Comparison of ENCODE assay signal across 8 cellular contexts in the genomic region with DNA sequence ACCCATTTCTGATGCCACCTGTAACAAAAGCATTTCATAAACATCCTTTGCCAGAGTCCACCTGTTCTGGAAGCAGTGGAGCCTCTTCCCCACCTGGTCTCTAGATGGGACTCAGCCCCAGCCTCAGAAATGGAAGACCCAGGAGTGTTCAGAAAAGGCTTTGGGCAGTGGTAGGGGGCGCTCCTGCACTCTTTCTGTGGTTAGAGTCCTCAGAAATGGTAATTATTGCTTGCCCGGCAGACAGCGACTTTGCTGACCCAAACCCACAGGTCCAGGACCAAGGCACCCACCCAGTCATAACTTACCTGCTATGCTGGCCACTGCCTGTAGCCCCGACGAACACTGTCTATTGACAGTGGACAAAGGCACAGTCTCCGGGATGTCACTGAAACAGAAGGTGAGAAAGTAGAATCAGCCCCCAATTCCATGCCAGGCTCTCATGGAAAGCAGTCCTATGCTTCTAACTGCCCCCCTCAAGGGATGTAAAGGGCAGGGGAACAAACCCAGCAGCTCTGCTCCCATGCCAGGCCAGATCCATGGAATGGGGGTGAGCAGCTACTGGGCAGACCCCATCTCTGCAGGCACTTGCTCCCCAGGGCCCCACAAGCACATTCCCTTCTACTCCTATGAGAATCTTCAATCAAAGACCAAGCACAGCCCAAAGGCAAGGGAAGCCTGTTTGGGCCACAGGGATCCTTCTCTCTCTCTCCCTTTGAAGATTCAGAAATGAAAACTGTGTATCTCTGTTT. TPM values are rescaled to one million over a fixed set of nuclear protein-coding genes. Genes with fewer than 3 reads are reported as not detected.
A peak's percentile ranks its signal among the peaks of the same experiment; 100 is the strongest.
DNase-seq lines count a peak whose midpoint lies in the region; ATAC-seq and TF ChIP-seq lines count a peak whose summit lies in the region.

No MANE protein-coding gene starts in this region.

- TF ChIP-seq POLR2A in heart left ventricle (IDR thresholded peaks at IDR 0.05): no peak

- H3K4me3 ChIP-seq in left ventricle myocardium inferior (no peak overlapping the region), heart left ventricle (no peak overlapping the region), epithelial cell of esophagus (ENCODE audit: low read length) (no peak overlapping the region), tibial artery (no peak overlapping the region)

- H3K36me3 ChIP-seq in left ventricle myocardium inferior: peaks cover 87% of the 10 kb centered on the region
- H3K36me3 ChIP-seq in heart left ventricle: peaks cover 3 to 86% (median 82%) of the 10 kb centered on the region in 9 donors
- peaks cover 67 to 80% (median 74%) of the 10 kb centered on the region in 3 donors for H3K36me3 ChIP-seq in tibial artery

- intact Hi-C loops in left ventricle myocardium inferior (cut with micrococcal nuclease): no loop called here
- intact Hi-C loops in heart left ventricle (cut with DNase I): loop anchor here in 5 of 10 donors (5.0 to 10.0 kb wide), 5 partner anchors 51 to 343 kb away; a partner anchor contains a TSS
- intact Hi-C loops in tibial artery (cut with DNase I; ENCODE audit: low total_unique reads): loop anchor here (10.0 kb wide), 1 partner anchor 97 kb away; a partner anchor contains a TSS

- ATAC-seq in heart left ventricle (no peak), GM18909 (IDR thresholded peaks at IDR 0.05; ENCODE audit: poor library complexity, unreplicated experiment) (no peak), GM19351 (IDR thresholded peaks at IDR 0.05; ENCODE audit: unreplicated experiment) (no peak)

- H3K27me3 ChIP-seq in left ventricle myocardium inferior (ENCODE audit: low read depth) (no peaks in the 10 kb centered on the region), heart left ventricle (no peaks in the 10 kb centered on the region), tibial artery (no peaks in the 10 kb centered on the region)

- no peaks in the 10 kb centered on the region for H3K9me3 ChIP-seq in left ventricle myocardium inferior (replicated peaks)
- H3K9me3 ChIP-seq in heart left ventricle: no peaks in the 10 kb centered on the region
- no peaks in the 10 kb centered on the region for H3K9me3 ChIP-seq in tibial artery

- DNase-seq in left ventricle myocardium inferior: no peak
- DNase-seq in heart left ventricle: no peak
- peak; percentile 14 for DNase-seq in RPMI7951 (ENCODE audit: low read depth)
- peak; percentile 44 for DNase-seq in epithelial cell of esophagus (ENCODE audit: low read depth)
- DNase-seq in tibial artery: peak; percentile 19 to 55
- no peak for DNase-seq in NCI-H2081 treated with DMSO at 0.1 percent for 48 hours (lab: John Stamatoyannopoulos, UW)

- 72 to 92% (median 73%) methylated on average over 2 to 6 of the region's 6 CpGs for WGBS in heart left ventricle, 4 donors

- H3K27ac ChIP-seq in left ventricle myocardium inferior (replicated peaks) (peak overlapping the region; percentile 68), heart left ventricle (peak overlapping the region in 2 of 12 donors; percentile 10 to 64), tibial artery (no peak overlapping the region)

- peak; percentile 27 for TF ChIP-seq CTCF in left ventricle myocardium inferior (IDR thresholded peaks at IDR 0.05; ENCODE audit: borderline replicate concordance)
- peak in 5 of 12 donors; percentile 3 to 31 (median 24) for TF ChIP-seq CTCF in heart left ventricle (IDR thresholded peaks at IDR 0.05)
- peak; percentile 47 for TF ChIP-seq CTCF in epithelial cell of esophagus (IDR thresholded peaks at IDR 0.05; ENCODE audit: insufficient read depth, low read depth, low read length, missing control alignments)
- TF ChIP-seq CTCF in tibial artery (IDR thresholded peaks at IDR 0.05): no peak

- peaks cover 98% of the 10 kb centered on the region for H3K4me1 ChIP-seq in left ventricle myocardium inferior
- H3K4me1 ChIP-seq in heart left ventricle: peaks cover 0 to 61% (median 42%) of the 10 kb centered on the region in 12 donors
- H3K4me1 ChIP-seq in tibial artery: peaks cover 0 to 40% (median 18%) of the 10 kb centered on the region in 4 donors

RNA-seq across cellular contexts. Expression of a gene that starts 5.1 kb away (rescaled TPM):
- total RNA-seq in left ventricle myocardium inferior (120 TPM), heart left ventricle (100 to 1,000 TPM in 7 of 9 donors, 10 to 100 TPM in 2; 84.4 to 139 (median 105) TPM)
- 100 to 1,000 TPM in 1 of 2 donors, 10 to 100 TPM in 1; 62.7 to 136 TPM for polyA plus RNA-seq in heart left ventricle
- 12.5 and 18.3 TPM in 2 replicates for total RNA-seq in RPMI7951 (2014; rRNA removed; shearing (Covaris generic))

RNA-seq across cellular contexts. Expression of a gene that starts 6.7 kb away (rescaled TPM):
- 6.9 TPM for total RNA-seq in left ventricle myocardium inferior
- 10 to 100 TPM in 3 of 9 donors, 1 to 10 TPM in 6; 5.4 to 47.2 (median 8.2) TPM for total RNA-seq in heart left ventricle
- polyA plus RNA-seq in heart left ventricle: 10 to 100 TPM in 1 of 2 donors, 1 to 10 TPM in 1; 3.7 to 11.7 TPM
- 3.2 and 4.4 TPM in 2 replicates for total RNA-seq in RPMI7951 (2014; rRNA removed; shearing (Covaris generic))

RNA-seq across cellular contexts. Expression of a gene that starts 33.5 kb away (rescaled TPM):
- total RNA-seq in left ventricle myocardium inferior (22.9 TPM), heart left ventricle (10 to 100 TPM; 21.4 to 38.3 (median 31.7) TPM)
- polyA plus RNA-seq in heart left ventricle: 10 to 100 TPM; 10.4 to 32.6 TPM
- 50.9 and 58.8 TPM in 2 replicates for total RNA-seq in RPMI7951 (2014; rRNA removed; shearing (Covaris generic))

Comparison
In these comparisons a context has a peak if more than half of its experiments do, and no peak if none do; other contexts are left out.
1. DNase-seq: peak in RPMI7951 (single experiment), epithelial cell of esophagus (single experiment) and tibial artery (2 of 2); none in left ventricle myocardium inferior (single experiment), heart left ventricle (0 of 5) and NCI-H2081 treated with DMSO at 0.1 percent for 48 hours (single experiment).
2. CTCF ChIP-seq: peak in left ventricle myocardium inferior (single experiment) and epithelial cell of esophagus (single experiment); none in tibial artery (0 of 2).